ENCODE assay signal across 28 cellular contexts in the genomic region with DNA sequence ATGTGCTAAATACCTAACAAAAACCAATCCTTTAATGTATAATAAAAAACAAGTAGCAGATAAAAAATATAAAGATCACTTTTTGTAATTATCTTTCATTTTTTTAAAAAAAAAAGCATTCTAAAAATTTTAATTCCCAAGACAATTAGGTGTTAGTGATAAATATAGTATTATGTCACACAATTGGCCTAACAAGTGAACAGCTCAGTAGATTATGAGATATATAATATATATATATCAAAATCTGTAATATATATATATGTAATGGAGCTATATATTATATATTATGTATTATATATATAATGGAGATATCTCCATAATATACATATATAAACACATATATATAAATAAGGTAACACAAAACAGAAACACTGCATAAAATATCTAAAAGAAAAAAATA.
"Had no signal": no experiment of that assay in that cellular context is flagged by ENCODE, and none has a peak within 500 bp of the region (broad histone marks: within the 10 kb centered on the region; RNA-seq: fewer than 3 reads in every experiment).

No MANE protein-coding gene starts in this region.

- H3K4me3 ChIP-seq: neural progenitor cell, ovary, psoas muscle, right lobe of liver, sigmoid colon, smooth muscle cell, spleen, suprapubic skin, testis, tibial artery, transverse colon, upper lobe of right lung, uterus had no signal

- H3K27me3 ChIP-seq: neural progenitor cell, ovary, right lobe of liver, sigmoid colon, spleen, suprapubic skin, testis, tibial artery, transverse colon, upper lobe of right lung, uterus had no signal

- H3K9me3 ChIP-seq: ovary, psoas muscle, right lobe of liver, sigmoid colon, testis, tibial artery, transverse colon, upper lobe of right lung, uterus had no signal

- H3K4me1 ChIP-seq: parathyroid adenoma, psoas muscle, right lobe of liver, sigmoid colon, spleen, suprapubic skin, testis, tibial artery, transverse colon, upper lobe of right lung, uterus had no signal

- H3K4me2 ChIP-seq: neural progenitor cell, smooth muscle cell had no signal

- H2AFZ ChIP-seq: neural progenitor cell, parathyroid adenoma had no signal

- H3K36me3 ChIP-seq: neural progenitor cell, ovary, right lobe of liver, sigmoid colon, spleen, suprapubic skin, tibial artery, transverse colon, upper lobe of right lung, uterus had no signal

- ATAC-seq: natural killer cell; psoas muscle; right cardiac atrium; right lobe of liver; stimulated activated memory B cell treated with anti-CD40 and anti-IgM and Interleukin-4, amounts not matched to agents 10 μg/mL and 1 μg/mL and 100 μg/mL, for 72 hours; stimulated activated naive CD8-positive, alpha-beta T cell treated with anti-CD3 and anti-CD28 coated beads, Interleukin-15, amount 100 ng/mL, for 72 hours; stimulated activated naive CD8-positive, alpha-beta T cell treated with anti-CD3 and anti-CD28 coated beads, Interleukin-15, Interleukin-2, amounts not matched to agents 100 U/mL and 50 U/mL, for 24 hours; upper lobe of right lung had no signal

- DNase-seq: natural killer cell; occipital lobe; ovary; posterior cingulate gyrus; psoas muscle; right cardiac atrium; right lobe of liver; sigmoid colon; spleen; stimulated activated CD4-positive, alpha-beta T cell treated with anti-CD3 and anti-CD28 coated beads, Interleukin-12 subunit alpha, Interleukin-12 subunit beta, amount 100 ng/mL, for 4 hours; stimulated activated CD4-positive, alpha-beta T cell treated with anti-CD3 and anti-CD28 coated beads, Interleukin-1b, Interleukin-23, amount 100 ng/mL, for 48 hours; stimulated activated CD4-positive, alpha-beta T cell treated with anti-CD3 and anti-CD28 coated beads, Interleukin-4, amount 100 ng/mL, for 1 hour; stimulated activated CD4-positive, alpha-beta T cell treated with anti-CD3 and anti-CD28 coated beads, Interleukin-4, amount 100 ng/mL, for 4 hours; stimulated activated CD8-positive, alpha-beta memory T cell treated with anti-CD3 and anti-CD28 coated beads, Interleukin-4, amount 100 ng/mL, for 48 hours; stimulated activated naive CD4-positive, alpha-beta T cell; stimulated activated naive CD8-positive, alpha-beta T cell treated with anti-CD3 and anti-CD28 coated beads, Interleukin-15, amount 100 ng/mL, for 72 hours; stimulated activated naive CD8-positive, alpha-beta T cell treated with anti-CD3 and anti-CD28 coated beads, Interleukin-15, Interleukin-2, amounts not matched to agents 100 U/mL and 50 U/mL, for 24 hours; substantia nigra; testis; tibial artery; transverse colon; upper lobe of right lung; uterus had no signal

- H3K79me2 ChIP-seq: parathyroid adenoma had no signal

- H3K9ac ChIP-seq: neural progenitor cell, parathyroid adenoma had no signal

- H3K27ac ChIP-seq: neural progenitor cell, ovary, parathyroid adenoma, psoas muscle, right lobe of liver, sigmoid colon, spleen, suprapubic skin, testis, tibial artery, transverse colon, upper lobe of right lung, uterus had no signal
